Comparison of ENCODE assay signal across 8 cellular contexts in genomic region chr6:137033828-137034227, GRCh38. TPM values are rescaled to one million over a fixed set of nuclear protein-coding genes. Genes with fewer than 3 reads are reported as not detected.
DNase-seq lines count a peak whose midpoint lies in the region; ATAC-seq and TF ChIP-seq lines count a peak whose summit lies in the region.

No MANE protein-coding gene starts in this region.

- POLR2A ChIA-PET in activated CD8-positive, alpha-beta T cell treated with anti-CD3 and anti-CD28 coated beads for 36 hours (lab: Charles Lee): no interaction called here
- POLR2A ChIA-PET in RWPE1 (lab: Yijun Ruan, JAX; ENCODE audit: low non-redundant PET): no interaction called here

- H3K4me1 Mint-ChIP-seq in activated CD8-positive, alpha-beta T cell treated with anti-CD3 and anti-CD28 coated beads for 36 hours (ENCODE audit: low read depth): peaks cover 14% of the 10 kb centered on the region

- no peak overlapping the region for H3K4me3 Mint-ChIP-seq in activated CD8-positive, alpha-beta T cell treated with anti-CD3 and anti-CD28 coated beads for 36 hours

- DNase-seq in A172 (ENCODE audit: low spot score) (peak; percentile 65), hepatic stellate cell (ENCODE audit: low spot score) (no peak), RWPE1 (ENCODE audit: low spot score) (no peak), coronary artery (ENCODE audit: low spot score) (no peak)
- peak; percentile 87 for DNase-seq in activated CD8-positive, alpha-beta T cell treated with anti-CD3 and anti-CD28 coated beads for 36 hours
- peak; percentile 41 for DNase-seq in stimulated activated CD4-positive, alpha-beta T cell treated with anti-CD3 and anti-CD28 coated beads, Interleukin-15, amount 100 ng/mL, for 48 hours (ENCODE audit: low read depth in 2 of 2)

- intact Hi-C loops in activated CD8-positive, alpha-beta T cell treated with anti-CD3 and anti-CD28 coated beads for 36 hours (cut with micrococcal nuclease): no loop called here

- CTCF ChIA-PET in activated CD8-positive, alpha-beta T cell treated with anti-CD3 and anti-CD28 coated beads for 36 hours (lab: Charles Lee): no interaction called here
- CTCF ChIA-PET in RWPE1 (lab: Yijun Ruan, JAX): no interaction called here

- H3K27ac Mint-ChIP-seq in activated CD8-positive, alpha-beta T cell treated with anti-CD3 and anti-CD28 coated beads for 36 hours: no peak overlapping the region

- H3K27me3 Mint-ChIP-seq in activated CD8-positive, alpha-beta T cell treated with anti-CD3 and anti-CD28 coated beads for 36 hours: peaks cover 40% of the 10 kb centered on the region

- no peak overlapping the region for H3K4me3 ChIP-seq in coronary artery

- H3K27ac ChIP-seq in RWPE1 (no peak overlapping the region), coronary artery (no peak overlapping the region)

- no peaks in the 10 kb centered on the region for H3K9me3 Mint-ChIP-seq in activated CD8-positive, alpha-beta T cell treated with anti-CD3 and anti-CD28 coated beads for 36 hours

- H3K36me3 Mint-ChIP-seq in activated CD8-positive, alpha-beta T cell treated with anti-CD3 and anti-CD28 coated beads for 36 hours (ENCODE audit: low read depth): no peaks in the 10 kb centered on the region

- ATAC-seq in GM19463 (IDR thresholded peaks at IDR 0.05; ENCODE audit: unreplicated experiment) (peak; percentile 99), HG03565 (IDR thresholded peaks at IDR 0.05; ENCODE audit: unreplicated experiment) (peak; percentile 98)
- ATAC-seq in activated CD8-positive, alpha-beta T cell treated with anti-CD3 and anti-CD28 coated beads for 36 hours: peak; percentile 93

- no peak for TF ChIP-seq CTCF in activated CD8-positive, alpha-beta T cell treated with anti-CD3 and anti-CD28 coated beads for 36 hours (IDR thresholded peaks at IDR 0.05)
- TF ChIP-seq CTCF in RWPE1 (conservative IDR thresholded peaks at IDR 0.05; ENCODE audit: low read depth) (no peak), coronary artery (IDR thresholded peaks at IDR 0.05) (no peak)

RNA-seq across cellular contexts. Expression of gene IL20RA, which starts 10.9 kb away (rescaled TPM):
- not detected in 2 replicates for total RNA-seq in A172 (2014; rRNA removed; shearing (Covaris generic))
- total RNA-seq in activated CD8-positive, alpha-beta T cell treated with anti-CD3 and anti-CD28 coated beads for 36 hours: not detected

Comparison
In these comparisons a context has a peak if more than half of its experiments do, and no peak if none do; other contexts are left out.
1. DNase-seq: peak in A172 (single experiment), activated CD8-positive, alpha-beta T cell treated with anti-CD3 and anti-CD28 coated beads for 36 hours (single experiment) and stimulated activated CD4-positive, alpha-beta T cell treated with anti-CD3 and anti-CD28 coated beads, Interleukin-15, amount 100 ng/mL, for 48 hours (2 of 2); none in hepatic stellate cell (single experiment), RWPE1 (single experiment) and coronary artery (single experiment).
2. Peak in every context shown above with its lines, with median percentiles within 50 percentile points of each other: ATAC-seq.